19 cellular contexts compared by ENCODE assay signal in genomic region chr7:77223261-77223660, GRCh38. TPM values are rescaled to one million over a fixed set of nuclear protein-coding genes. Genes with fewer than 3 reads are reported as not detected.
A peak's percentile ranks its signal among the peaks of the same experiment; 100 is the strongest.
DNase-seq lines count a peak whose midpoint lies in the region; ATAC-seq and TF ChIP-seq lines count a peak whose summit lies in the region.
"Had no signal": no experiment of that assay in that cellular context is flagged by ENCODE, and none has a peak within 500 bp of the region (broad histone marks: within the 10 kb centered on the region; RNA-seq: fewer than 3 reads in every experiment).

No MANE protein-coding gene starts in this region.

- H3K4me1 Mint-ChIP-seq in activated naive CD4-positive, alpha-beta T cell treated with anti-CD3 and anti-CD28 coated beads, Interleukin-2, amount 50 U/mL, for 24 hours: peaks cover 33% of the 10 kb centered on the region
- peaks cover 5% of the 10 kb centered on the region for H3K4me1 Mint-ChIP-seq in activated T-helper 17 cell treated with anti-CD3 and anti-CD28 coated beads, Interleukin-2, amount 50 U/mL, for 72 hours
- peaks cover 17 to 29% (median 26%) of the 10 kb centered on the region in 4 donors for H3K4me1 Mint-ChIP-seq in naive thymus-derived CD8-positive, alpha-beta T cell
- H3K4me1 Mint-ChIP-seq in MCF 10A (ENCODE audit: insufficient read depth, unreplicated experiment): no peaks in the 10 kb centered on the region

- POLR2A ChIA-PET in naive thymus-derived CD8-positive, alpha-beta T cell (lab: Charles Lee): no interaction called here
- POLR2A ChIA-PET in MCF 10A (lab: Yijun Ruan, JAX) (interaction anchor here (0.7 kb wide), 1 partner anchor 19 kb away, joined by 3 read pairs; no protein-coding TSS in a partner anchor), OCI-LY7 (lab: Charles Lee) (interaction anchor here (0.9 kb wide), 1 partner anchor 11 kb away, joined by 3 read pairs; no protein-coding TSS in a partner anchor)

- ATAC-seq in activated naive CD4-positive, alpha-beta T cell treated with anti-CD3 and anti-CD28 coated beads, Interleukin-2, amount 50 U/mL, for 72 hours: no peak
- ATAC-seq in activated T-helper 17 cell treated with anti-CD3 and anti-CD28 coated beads, Interleukin-2, amount 50 U/mL, for 72 hours (replicated peaks): no peak
- ATAC-seq in naive thymus-derived CD8-positive, alpha-beta T cell: peak in 1 of 2 donors; percentile 35
- ATAC-seq: Panc1 had no signal

- H2AFZ ChIP-seq in OCI-LY7 (ENCODE audit: low read length): no peak overlapping the region

- no peaks in the 10 kb centered on the region for H3K79me2 ChIP-seq in OCI-LY7 (ENCODE audit: insufficient read depth, low read depth, low read length)

- no peak for TF ChIP-seq CTCF in MCF 10A (IDR thresholded peaks at IDR 0.05; ENCODE audit: unreplicated experiment)
- TF ChIP-seq CTCF in OCI-LY7 (conservative IDR thresholded peaks at IDR 0.05; ENCODE audit: low read length): no peak

- H3K9me3 ChIP-seq in KOPT-K1 (ENCODE audit: insufficient read depth, low read length, poor library complexity, severe bottlenecking) (peaks cover 14% of the 10 kb centered on the region), OCI-LY7 (ENCODE audit: low read length) (no peaks in the 10 kb centered on the region)
- H3K9me3 ChIP-seq: BE2C had no signal

- H3K27ac ChIP-seq in KOPT-K1 (ENCODE audit: low read depth, low read length, poor library complexity, severe bottlenecking) (peak overlapping the region; percentile 49), OCI-LY7 (ENCODE audit: low read depth, low read length, poor library complexity, severe bottlenecking) (no peak overlapping the region)

- H3K27ac Mint-ChIP-seq in activated naive CD4-positive, alpha-beta T cell treated with anti-CD3 and anti-CD28 coated beads, Interleukin-2, amount 50 U/mL, for 24 hours: peak overlapping the region; percentile 41
- peak overlapping the region in 1 of 2 donors; percentile 60 for H3K27ac Mint-ChIP-seq in activated naive CD4-positive, alpha-beta T cell treated with anti-CD3 and anti-CD28 coated beads, Interleukin-2, amount 50 U/mL, for 72 hours
- H3K27ac Mint-ChIP-seq in activated T-helper 17 cell treated with anti-CD3 and anti-CD28 coated beads, Interleukin-2, amount 50 U/mL, for 72 hours: peak overlapping the region; percentile 20
- peak overlapping the region in 7 of 10 donors; percentile 1 to 78 (median 50) for H3K27ac Mint-ChIP-seq in naive thymus-derived CD8-positive, alpha-beta T cell
- no peak overlapping the region for H3K27ac Mint-ChIP-seq in MCF 10A (ENCODE audit: low read depth, unreplicated experiment)

- CTCF ChIA-PET in MCF 10A (lab: Yijun Ruan, JAX): interaction anchor here (0.7 kb wide), 1 partner anchor 97 kb away, joined by 3 read pairs; no protein-coding TSS in a partner anchor
- CTCF ChIA-PET in OCI-LY7 (lab: Charles Lee; ENCODE audit: unreplicated experiment): no interaction called here

- H3K4me3 ChIP-seq in OCI-LY7 (ENCODE audit: low read depth, low read length, poor library complexity, severe bottlenecking): no peak overlapping the region

- DNase-seq in activated naive CD4-positive, alpha-beta T cell treated with anti-CD3 and anti-CD28 coated beads, Interleukin-2, amount 50 U/mL, for 72 hours (ENCODE audit: low spot score in 2 of 2): no peak
- no peak for DNase-seq in naive thymus-derived CD8-positive, alpha-beta T cell
- DNase-seq in MCF 10A (ENCODE audit: unreplicated experiment): no peak
- DNase-seq in OCI-LY7 (ENCODE audit: low spot score): no peak
- no peak for DNase-seq in NK-92 (lab: John Stamatoyannopoulos, UW; ENCODE audit: unreplicated experiment)
- DNase-seq: 8988T, BE2C, GDM1, NCI-H1436, NCI-H2029, NCI-H2171, NCI-H446, SK-N-SH had no signal

- H3K4me1 ChIP-seq in OCI-LY7 (ENCODE audit: insufficient read depth, low read length, poor library complexity, severe bottlenecking): no peaks in the 10 kb centered on the region
- H3K4me1 ChIP-seq: BE2C had no signal

- no peaks in the 10 kb centered on the region for H3K27me3 Mint-ChIP-seq in activated naive CD4-positive, alpha-beta T cell treated with anti-CD3 and anti-CD28 coated beads, Interleukin-2, amount 50 U/mL, for 24 hours
- no peaks in the 10 kb centered on the region for H3K27me3 Mint-ChIP-seq in activated T-helper 17 cell treated with anti-CD3 and anti-CD28 coated beads, Interleukin-2, amount 50 U/mL, for 72 hours
- H3K27me3 Mint-ChIP-seq in naive thymus-derived CD8-positive, alpha-beta T cell: no peaks in the 10 kb centered on the region
- H3K27me3 Mint-ChIP-seq in MCF 10A (ENCODE audit: insufficient read depth, unreplicated experiment): no peaks in the 10 kb centered on the region
- H3K27me3 Mint-ChIP-seq: CD8-positive, alpha-beta memory T cell had no signal

- BruUV-seq in MCF 10A (replicated peaks; lab: Mats Ljungman, UMichigan) (no TSS peak), OCI-LY7 (replicated peaks; lab: Mats Ljungman, UMichigan) (no TSS peak)

- H3K4me2 ChIP-seq in OCI-LY7 (ENCODE audit: low read length): no peak overlapping the region
- H3K4me2 ChIP-seq: SK-N-SH had no signal

- H4K20me1 ChIP-seq in OCI-LY7 (ENCODE audit: insufficient read depth, low read length): no peaks in the 10 kb centered on the region

- H3K9me3 Mint-ChIP-seq in activated naive CD4-positive, alpha-beta T cell treated with anti-CD3 and anti-CD28 coated beads, Interleukin-2, amount 50 U/mL, for 24 hours: peaks cover 5% of the 10 kb centered on the region
- peaks cover 7% of the 10 kb centered on the region in 2 donors for H3K9me3 Mint-ChIP-seq in activated naive CD4-positive, alpha-beta T cell treated with anti-CD3 and anti-CD28 coated beads, Interleukin-2, amount 50 U/mL, for 72 hours
- H3K9me3 Mint-ChIP-seq in activated T-helper 17 cell treated with anti-CD3 and anti-CD28 coated beads, Interleukin-2, amount 50 U/mL, for 72 hours: peaks cover 4% of the 10 kb centered on the region
- H3K9me3 Mint-ChIP-seq in naive thymus-derived CD8-positive, alpha-beta T cell: peaks cover 3 to 19% (median 8%) of the 10 kb centered on the region in 9 donors
- no peaks in the 10 kb centered on the region for H3K9me3 Mint-ChIP-seq in MCF 10A (ENCODE audit: unreplicated experiment)

- H3K36me3 ChIP-seq in KOPT-K1 (ENCODE audit: insufficient read depth, low read length): no peaks in the 10 kb centered on the region
- no peaks in the 10 kb centered on the region for H3K36me3 ChIP-seq in OCI-LY7 (ENCODE audit: insufficient read depth, low read length)
- H3K36me3 ChIP-seq: BE2C had no signal

- peaks cover 14% of the 10 kb centered on the region for H3K36me3 Mint-ChIP-seq in activated naive CD4-positive, alpha-beta T cell treated with anti-CD3 and anti-CD28 coated beads, Interleukin-2, amount 50 U/mL, for 24 hours
- peaks cover 0 to 7% of the 10 kb centered on the region in 2 donors for H3K36me3 Mint-ChIP-seq in activated naive CD4-positive, alpha-beta T cell treated with anti-CD3 and anti-CD28 coated beads, Interleukin-2, amount 50 U/mL, for 72 hours
- H3K36me3 Mint-ChIP-seq in activated T-helper 17 cell treated with anti-CD3 and anti-CD28 coated beads, Interleukin-2, amount 50 U/mL, for 72 hours (ENCODE audit: low read depth): no peaks in the 10 kb centered on the region
- peaks cover 4 to 30% (median 9%) of the 10 kb centered on the region in 3 donors for H3K36me3 Mint-ChIP-seq in naive thymus-derived CD8-positive, alpha-beta T cell
- no peaks in the 10 kb centered on the region for H3K36me3 Mint-ChIP-seq in MCF 10A (ENCODE audit: insufficient read depth, unreplicated experiment)

- H3K4me3 Mint-ChIP-seq in activated naive CD4-positive, alpha-beta T cell treated with anti-CD3 and anti-CD28 coated beads, Interleukin-2, amount 50 U/mL, for 24 hours: no peak overlapping the region
- H3K4me3 Mint-ChIP-seq in activated T-helper 17 cell treated with anti-CD3 and anti-CD28 coated beads, Interleukin-2, amount 50 U/mL, for 72 hours: no peak overlapping the region
- peak overlapping the region in 2 of 10 donors; percentile 31 to 55 for H3K4me3 Mint-ChIP-seq in naive thymus-derived CD8-positive, alpha-beta T cell
- H3K4me3 Mint-ChIP-seq in MCF 10A (ENCODE audit: unreplicated experiment): no peak overlapping the region
- H3K4me3 Mint-ChIP-seq: CD8-positive, alpha-beta memory T cell had no signal

- H3K9me2 ChIP-seq in OCI-LY7 (ENCODE audit: insufficient read depth, low read length): no peaks in the 10 kb centered on the region
- H3K9me2 ChIP-seq: SK-N-SH had no signal

- intact Hi-C loops in MCF 10A (cut with micrococcal nuclease): no loop called here
- intact Hi-C loops in OCI-LY7 (cut with micrococcal nuclease; ENCODE audit: unreplicated experiment): no loop called here

RNA-seq across cellular contexts. Expression of gene FGL2, which starts 23.6 kb away (rescaled TPM):
- under 1 TPM in 1 of 2 donors, not detected in 1; 0.14 TPM for total RNA-seq in activated naive CD4-positive, alpha-beta T cell treated with anti-CD3 and anti-CD28 coated beads, Interleukin-2, amount 50 U/mL, for 72 hours
- under 1 TPM; 0.16 to 0.56 TPM for total RNA-seq in activated T-helper 17 cell treated with anti-CD3 and anti-CD28 coated beads, Interleukin-2, amount 50 U/mL, for 72 hours
- 1 to 10 TPM; 6.1 to 7.0 TPM for total RNA-seq in naive thymus-derived CD8-positive, alpha-beta T cell
- 1 to 10 TPM in 1 of 3 donors, under 1 TPM in 2; 0.48 to 3.1 (median 0.55) TPM for polyA plus RNA-seq in naive thymus-derived CD8-positive, alpha-beta T cell
- total RNA-seq in MCF 10A (2022) (not detected in 2 replicates), OCI-LY7 (2022) (0.30 and 0.72 TPM in 2 replicates)
- total RNA-seq in OCI-LY7 (2014; rRNA removed; shearing (Covaris generic)): 0.06 and 0.13 TPM in 2 replicates
- total RNA-seq: H4 had no signal
- polyA plus RNA-seq: SK-N-SH had no signal
